In the genomic region with DNA sequence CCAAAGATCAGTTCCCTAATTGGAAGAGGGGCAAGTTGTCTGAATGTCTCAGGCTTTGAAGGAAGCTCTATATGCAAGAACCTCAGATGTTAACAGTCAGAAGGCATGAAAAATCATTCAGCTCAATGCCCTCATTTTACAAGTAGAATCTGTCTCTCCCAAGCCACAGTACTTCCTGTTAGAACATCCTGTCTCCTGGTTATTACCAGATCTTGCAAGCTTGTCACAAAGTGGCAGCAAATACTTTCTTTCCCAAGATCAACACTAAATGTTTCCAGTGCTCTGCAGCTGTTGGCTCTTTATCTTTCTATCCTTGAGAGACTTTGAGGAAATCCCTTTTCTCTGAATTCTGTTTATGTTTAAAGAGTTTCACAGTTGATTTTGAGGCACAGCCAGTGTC, we compare ENCODE assay signal across 11 cellular contexts.
DNase-seq lines count a peak whose midpoint lies in the region; TF ChIP-seq lines count a peak whose summit lies in the region.
"Had no signal": no experiment of that assay in that cellular context is flagged by ENCODE, and none has a peak within 500 bp of the region (broad histone marks: within the 10 kb centered on the region; RNA-seq: fewer than 3 reads in every experiment).

No MANE protein-coding gene starts in this region.

- no peaks in the 10 kb centered on the region for H3K9me3 Mint-ChIP-seq in nephron
- H3K9me3 Mint-ChIP-seq: activated B cell treated with CpG ODN at 0.5 μM for 24 hours had no signal

- TF ChIP-seq CTCF in nephron (IDR thresholded peaks at IDR 0.05; ENCODE audit: unreplicated experiment in 3 of 3) = no peak

- peaks cover 21% of the 10 kb centered on the region for H3K4me1 Mint-ChIP-seq in nephron
- H3K4me1 Mint-ChIP-seq: activated B cell treated with CpG ODN at 0.5 μM for 24 hours had no signal

- peak overlapping the region; percentile 4 to 57 (median 19) for H3K27ac Mint-ChIP-seq in nephron
- H3K27ac Mint-ChIP-seq: activated B cell treated with CpG ODN at 0.5 μM for 24 hours had no signal

- DNase-seq in Ammon's horn (ENCODE audit: low spot score) (peak; percentile 34), H4 (ENCODE audit: low spot score) (peak; percentile 19), caudate nucleus (lab: John Stamatoyannopoulos, UW) (peak in 3 of 61 donors; percentile 7 to 24 (median 19)), cerebellar nuclear complex (lab: John Stamatoyannopoulos, UW) (no peak), NCI-H748 treated with DMSO at 0.1 percent for 48 hours (lab: John Stamatoyannopoulos, UW) (no peak), NAMALWA (ENCODE audit: low spot score) (no peak), KG1 (lab: John Stamatoyannopoulos, UW) (no peak)
- DNase-seq: activated B cell treated with CpG ODN at 0.5 μM for 24 hours, amniotic stem cell, Calu3 had no signal

- H3K36me3 Mint-ChIP-seq in nephron (ENCODE audit: low read depth) = no peaks in the 10 kb centered on the region

- H3K27ac ChIP-seq in caudate nucleus (ENCODE audit: low read depth, low read length) = peak overlapping the region; percentile 55

- no peaks in the 10 kb centered on the region for H3K27me3 Mint-ChIP-seq in nephron (ENCODE audit: low read depth)

- H3K4me3 Mint-ChIP-seq in nephron = no peak overlapping the region
- H3K4me3 Mint-ChIP-seq: activated B cell treated with CpG ODN at 0.5 μM for 24 hours had no signal

Comparison
In these comparisons a context has a peak if more than half of its experiments do, and no peak if none do; other contexts are left out.
1. DNase-seq: peak in Ammon's horn (single experiment) and H4 (single experiment); none in cerebellar nuclear complex (0 of 2), NCI-H748 treated with DMSO at 0.1 percent for 48 hours (single experiment), NAMALWA (single experiment) and KG1 (single experiment).